Comparison of ENCODE assay signal across 8 cellular contexts in the genomic region with DNA sequence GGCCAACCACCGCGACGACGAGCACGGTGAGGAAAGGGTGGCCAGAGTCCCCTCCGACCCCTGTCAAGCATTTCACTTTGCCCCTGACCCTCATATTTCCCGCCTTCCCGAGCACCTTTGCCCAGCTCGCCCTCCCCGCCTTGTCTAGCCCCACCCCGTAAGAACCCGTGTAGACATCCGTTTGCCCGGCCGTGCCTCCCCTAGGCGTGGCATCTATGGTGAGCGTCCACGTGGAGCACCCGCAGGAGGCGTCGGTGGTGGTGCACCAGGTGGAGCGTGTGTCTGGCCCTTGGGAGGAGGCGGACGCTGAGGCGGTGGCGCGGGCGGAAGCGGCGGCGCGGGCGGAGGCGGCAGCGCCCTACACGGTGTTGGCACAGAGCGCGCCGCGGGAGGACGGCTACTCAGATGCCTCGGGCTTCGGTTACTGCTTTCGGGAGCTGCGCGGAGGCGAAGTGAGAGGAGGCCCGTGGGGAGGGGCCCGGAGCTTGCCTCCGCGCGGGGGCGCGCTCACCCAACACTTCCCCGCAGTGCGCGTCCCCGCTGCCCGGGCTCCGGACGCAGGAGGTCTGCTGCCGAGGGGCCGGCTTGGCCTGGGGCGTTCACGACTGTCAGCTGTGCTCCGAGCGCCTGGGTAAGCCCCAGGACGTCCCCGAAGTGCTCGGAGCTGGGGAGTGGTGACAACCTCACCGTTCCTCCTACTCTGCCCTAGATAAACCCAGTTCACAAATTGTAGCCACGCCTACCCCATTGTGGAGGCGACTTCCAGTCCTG. TPM values are rescaled to one million over a fixed set of nuclear protein-coding genes. Genes with fewer than 3 reads are reported as not detected.
DNase-seq lines count a peak whose midpoint lies in the region; ATAC-seq and TF ChIP-seq lines count a peak whose summit lies in the region.

No MANE protein-coding gene starts in this region.

- peaks cover 31% of the 10 kb centered on the region for H3K4me1 ChIP-seq in adipocyte (ENCODE audit: control insufficient read depth, insufficient read depth, low read length)
- peaks cover 33% of the 10 kb centered on the region in 2 donors for H3K4me1 ChIP-seq in gastrocnemius medialis

- peak overlapping the region; percentile 49 for H3K9ac ChIP-seq in adipocyte (ENCODE audit: low read length)

- H3K4me3 ChIP-seq in LNCaP clone FGC (ENCODE audit: low read depth, low read length) (peak overlapping the region; percentile 67), adipocyte (ENCODE audit: low read length) (peak overlapping the region; percentile 68), gastrocnemius medialis (peak overlapping the region; percentile 37 to 80 (median 57))

- H3K27me3 ChIP-seq in adipocyte (replicated peaks; ENCODE audit: control insufficient read depth, insufficient read depth, low read length) (peaks cover 5% of the 10 kb centered on the region), gastrocnemius medialis (peaks cover 12 to 17% (median 13%) of the 10 kb centered on the region in 3 donors)

- peak; percentile 27 to 48 for ATAC-seq in gastrocnemius medialis

- peak; percentile 13 to 44 for TF ChIP-seq POLR2A in gastrocnemius medialis (IDR thresholded peaks at IDR 0.05)

- H3K9me3 ChIP-seq in adipocyte (ENCODE audit: control insufficient read depth, low read length), result no peaks in the 10 kb centered on the region
- no peaks in the 10 kb centered on the region for H3K9me3 ChIP-seq in gastrocnemius medialis

- in situ Hi-C loops in gastrocnemius medialis (cut with MboI; ENCODE audit: low sequenced_read_pairs in 4 of 4), result no loop called here

- intact Hi-C loops in gastrocnemius medialis (cut with DNase I; ENCODE audit: low total_unique reads), result loop anchor here (2.0 to 5.0 kb wide), 2 partner anchors 29 to 138 kb away; a partner anchor contains a TSS

- peak; percentile 43 for TF ChIP-seq CTCF in LNCaP clone FGC (IDR thresholded peaks at IDR 0.05; ENCODE audit: control insufficient read depth, extremely low read depth, insufficient read depth)
- TF ChIP-seq CTCF in gastrocnemius medialis (IDR thresholded peaks at IDR 0.05 in 4 of 5, conservative IDR thresholded peaks at IDR 0.05 in 1 of 5), result peak in 3 of 5 experiments; percentile 15 to 34 (median 34)

- H3K27ac ChIP-seq in gastrocnemius medialis, result peak overlapping the region; percentile 60 to 84 (median 80)

- H3K36me3 ChIP-seq in adipocyte (ENCODE audit: control insufficient read depth, insufficient read depth, low read length, severe bottlenecking), result no peaks in the 10 kb centered on the region
- H3K36me3 ChIP-seq in gastrocnemius medialis, result no peaks in the 10 kb centered on the region

- peak; percentile 68 to 74 (median 74) for DNase-seq in NCI-H1417 (lab: John Stamatoyannopoulos, UW)
- DNase-seq in NCI-H1417 treated with DMSO at 0.1 percent for 48 hours (lab: John Stamatoyannopoulos, UW), result no peak
- DNase-seq in LNCaP clone FGC (ENCODE audit: low read depth), result peak; percentile 69
- DNase-seq in SW480 (ENCODE audit: low spot score), result peak; percentile 97
- peak; percentile 85 for DNase-seq in adipocyte (ENCODE audit: low read depth)
- DNase-seq in hepatic stellate cell (ENCODE audit: low spot score), result peak; percentile 55
- peak; percentile 63 to 73 for DNase-seq in gastrocnemius medialis
- DNase-seq in HK-2 (ENCODE audit: unreplicated experiment), result no peak

RNA-seq across cellular contexts. Expression of a gene that starts 4.2 kb away (rescaled TPM):
- 10 to 100 TPM; 34.4 to 46.7 (median 40.5) TPM for total RNA-seq in gastrocnemius medialis

RNA-seq across cellular contexts. Expression of a gene that starts 28.7 kb away (rescaled TPM):
- total RNA-seq in gastrocnemius medialis, result 10 to 100 TPM; 11.1 to 24.5 (median 23.6) TPM

Comparison
In these comparisons a context has a peak if more than half of its experiments do, and no peak if none do; other contexts are left out.
1. DNase-seq: peak in NCI-H1417 (3 of 3), LNCaP clone FGC (single experiment), SW480 (single experiment), adipocyte (single experiment), hepatic stellate cell (single experiment) and gastrocnemius medialis (2 of 2); none in NCI-H1417 treated with DMSO at 0.1 percent for 48 hours (single experiment) and HK-2 (single experiment).
2. Peak in every context shown above with its lines, with median percentiles within 50 percentile points of each other: H3K4me3 ChIP-seq.